In the genomic region with DNA sequence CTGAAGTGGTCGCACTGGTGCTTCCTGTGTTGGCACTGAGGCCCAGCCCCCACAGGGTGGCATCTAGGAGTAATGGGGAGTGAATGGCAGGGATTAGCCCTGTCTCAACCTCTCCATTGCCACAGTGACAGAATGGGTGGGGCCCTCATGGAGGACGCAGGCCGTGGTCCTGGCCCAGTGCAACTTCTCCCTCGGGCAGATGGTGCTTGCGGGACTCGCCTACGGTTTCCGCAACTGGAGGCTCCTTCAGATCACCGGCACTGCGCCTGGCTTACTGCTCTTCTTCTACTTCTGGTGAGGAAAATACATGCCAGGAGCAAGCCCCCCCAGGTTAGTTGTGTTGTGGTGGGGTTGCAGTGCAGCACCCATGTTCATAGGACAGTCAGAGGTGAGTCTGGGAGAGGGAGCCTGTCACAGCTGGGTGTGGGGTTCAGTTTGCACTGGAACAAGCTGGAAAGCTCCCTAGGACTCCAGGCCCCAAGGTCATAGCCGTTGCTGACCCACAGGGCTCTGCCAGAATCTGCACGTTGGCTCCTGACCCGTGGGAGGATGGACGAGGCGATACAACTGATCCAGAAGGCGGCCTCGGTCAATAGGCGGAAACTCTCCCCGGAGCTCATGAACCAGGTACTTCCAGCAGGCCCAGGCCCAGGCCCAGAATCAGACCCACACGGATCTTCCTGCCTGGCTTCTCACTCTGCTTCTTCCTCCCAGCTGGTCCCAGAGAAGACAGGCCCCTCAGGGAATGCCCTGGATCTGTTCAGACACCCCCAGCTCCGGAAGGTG, we compare ENCODE assay signal across 23 cellular contexts. TPM values are rescaled to one million over a fixed set of nuclear protein-coding genes. Genes with fewer than 3 reads are reported as not detected.
A peak's percentile ranks its signal among the peaks of the same experiment; 100 is the strongest.
DNase-seq lines count a peak whose midpoint lies in the region; ATAC-seq, FAIRE-seq and TF ChIP-seq lines count a peak whose summit lies in the region.
"Had no signal": no experiment of that assay in that cellular context is flagged by ENCODE, and none has a peak within 500 bp of the region (broad histone marks: within the 10 kb centered on the region; RNA-seq: fewer than 3 reads in every experiment).

No MANE protein-coding gene starts in this region.

- H3K79me2 ChIP-seq in K562 (ENCODE audit: control insufficient read depth, insufficient read depth, low read length), result no peaks in the 10 kb centered on the region

- no peak overlapping the region for H3K4me2 ChIP-seq in K562 (ENCODE audit: insufficient read depth, low read length)
- H3K4me2 ChIP-seq: GM23338 had no signal

- H3K9me1 ChIP-seq in K562 (ENCODE audit: control insufficient read depth, insufficient read depth, low read length), result peaks cover 3% of the 10 kb centered on the region

- intact Hi-C loops in K562 (cut with micrococcal nuclease), result no loop called here
- intact Hi-C loops in testis (cut with DNase I; ENCODE audit: low total_unique reads), result no loop called here

- FAIRE-seq in K562 (lab: Jason Lieb, UNC), result no peak
- FAIRE-seq: A204.1, GM19239, H54 had no signal

- H3K27ac ChIP-seq in K562 (ENCODE audit: extremely low read depth, low read depth, low read length) (no peak overlapping the region), testis (no peak overlapping the region)
- H3K27ac ChIP-seq: HL-60 had no signal

- H3K9me3 Mint-ChIP-seq in neural crest cell, result no peaks in the 10 kb centered on the region
- H3K9me3 Mint-ChIP-seq: CD14-positive monocyte, GM23338, HFFc6 had no signal

- peaks cover 2% of the 10 kb centered on the region for H3K36me3 Mint-ChIP-seq in neural crest cell (ENCODE audit: low read depth)
- H3K36me3 Mint-ChIP-seq: CD14-positive monocyte had no signal

- H3K4me3 ChIP-seq in K562 (no peak overlapping the region), testis (no peak overlapping the region)
- H3K4me3 ChIP-seq: GM23338 had no signal

- H3K4me1 ChIP-seq in K562 (replicated peaks in 1 of 2; ENCODE audit: control insufficient read depth in 2 of 2, insufficient read depth in 2 of 2, low read length in 2 of 2) (peaks cover 0 to 14% of the 10 kb centered on the region in 2 experiments; a peak in 2 of 5 replicates), testis (peaks cover 4% of the 10 kb centered on the region)

- H3K27ac Mint-ChIP-seq in neural crest cell (ENCODE audit: unreplicated experiment), result peak overlapping the region; percentile 78
- H3K27ac Mint-ChIP-seq: CD4-positive, alpha-beta memory T cell; GM23338; HFFc6 had no signal

- in situ Hi-C loops in GM13976 (cut with MboI; ENCODE audit: low sequenced_read_pairs, unreplicated experiment), result no loop called here
- in situ Hi-C loops in K562 (cut with MboI), result no loop called here
- in situ Hi-C loops in KBM-7 (cut with MboI; ENCODE audit: low pct_unique_long_range_greater_than_20kb, low sequenced_read_pairs), result no loop called here

- no peaks in the 10 kb centered on the region for H4K20me1 ChIP-seq in K562 (replicated peaks; ENCODE audit: control insufficient read depth, insufficient read depth, low read length)

- CTCF ChIA-PET in K562 (lab: Yijun Ruan, JAX; ENCODE audit: low intra/inter-chr PET ratio), result no interaction called here

- TF ChIP-seq RAD21 in K562 (CRISPR knock-in tag; conservative IDR thresholded peaks at IDR 0.05 in 1 of 2, IDR thresholded peaks at IDR 0.05 in 1 of 2), result no peak

- no peak for TF ChIP-seq EP300 in K562 (IDR thresholded peaks at IDR 0.05; ENCODE audit: low read length)

- H3K9me3 ChIP-seq in K562 (replicated peaks; ENCODE audit: control insufficient read depth, insufficient read depth, low read depth, low read length) (no peaks in the 10 kb centered on the region), testis (no peaks in the 10 kb centered on the region)

- no TSS peak for BruUV-seq in K562 (replicated peaks; lab: Mats Ljungman, UMichigan)

- no peaks in the 10 kb centered on the region for H3K36me3 ChIP-seq in K562 (ENCODE audit: control insufficient read depth, insufficient read depth, low read length)
- no peaks in the 10 kb centered on the region for H3K36me3 ChIP-seq in testis (ENCODE audit: low read depth, missing control alignments)

- peak overlapping the region; percentile 69 for H2AFZ ChIP-seq in K562 (ENCODE audit: low read depth, low read length)
- H2AFZ ChIP-seq: GM23338 had no signal

- H3K4me3 Mint-ChIP-seq in neural crest cell, result no peak overlapping the region
- H3K4me3 Mint-ChIP-seq: CD14-positive monocyte; CD4-positive, alpha-beta memory T cell; GM23338; HFFc6 had no signal

- H3K27me3 ChIP-seq in K562 (ENCODE audit: control insufficient read depth in 2 of 2, insufficient read depth in 2 of 2, low read length in 2 of 2) (no peaks in the 10 kb centered on the region; a peak in 3 of 5 replicates), testis (no peaks in the 10 kb centered on the region)

- no peak for TF ChIP-seq POLR2A in K562 (conservative IDR thresholded peaks at IDR 0.05)
- TF ChIP-seq POLR2A in testis (IDR thresholded peaks at IDR 0.05), result no peak

- DNase-seq in GM13976 (ENCODE audit: low spot score), result peak; percentile 6
- DNase-seq in K562 (ENCODE audit: extremely low read depth in 1 of 4, low spot score in 3 of 4), result peak in 3 of 4 experiments; percentile 30 to 40 (median 33)
- no peak for DNase-seq in neural crest cell (ENCODE audit: low read depth, low spot score)
- DNase-seq in testis, result peak; percentile 81
- DNase-seq in stimulated activated CD4-positive, alpha-beta T cell treated with anti-CD3 and anti-CD28 coated beads, Interleukin-2, amount 100 ng/mL, for 24 hours, result no peak
- no peak for DNase-seq in KBM-7
- DNase-seq: ACHN; CD4-positive, alpha-beta memory T cell; DMS153; DMS79; GF-D8; HFFc6; IMR-90; KG1 had no signal

- H3K27me3 Mint-ChIP-seq in neural crest cell (ENCODE audit: low read depth), result no peaks in the 10 kb centered on the region
- H3K27me3 Mint-ChIP-seq: CD4-positive, alpha-beta memory T cell had no signal

- WGBS in K562 (ENCODE audit: insufficient coverage, low coverage, missing lambda C conversion rate), result 49% methylated on average over 21 of the region's 21 CpGs
- 77 to 84% methylated on average over 16 to 20 of the region's 21 CpGs for WGBS in testis, 2 donors

- no peak for TF ChIP-seq CTCF in GM13976 (IDR thresholded peaks at IDR 0.05; ENCODE audit: borderline replicate concordance, control extremely low read depth, extremely low read depth, insufficient read depth, missing control alignments)
- TF ChIP-seq CTCF in K562 (IDR thresholded peaks at IDR 0.05 in 2 of 3, conservative IDR thresholded peaks at IDR 0.05 in 1 of 3; ENCODE audit: insufficient read depth in 2 of 3, low read depth in 1 of 3, low read length in 3 of 3), result no peak
- no peak for TF ChIP-seq CTCF in neural crest cell (conservative IDR thresholded peaks at IDR 0.05)
- no peak for TF ChIP-seq CTCF in testis (IDR thresholded peaks at IDR 0.05)

- ATAC-seq in K562, result no peak; the same call in 2 of the 3 replicates
- ATAC-seq in GM21717 (IDR thresholded peaks at IDR 0.05; ENCODE audit: unreplicated experiment), result no peak
- ATAC-seq: GM23338, HCT116 had no signal

- POLR2A ChIA-PET in K562 (lab: Yijun Ruan, JAX), result interaction anchor here (0.5 to 0.9 kb wide), 5 partner anchors 9 to 366 kb away, joined by 3 to 5 read pairs (median 3); no protein-coding TSS in a partner anchor

- peaks cover 5% of the 10 kb centered on the region for H3K4me1 Mint-ChIP-seq in neural crest cell
- H3K4me1 Mint-ChIP-seq: CD14-positive monocyte; CD4-positive, alpha-beta memory T cell; GM23338 had no signal

- peak overlapping the region in 1 of 2 experiments; percentile 47; a peak in 2 of 4 replicates for H3K9ac ChIP-seq in K562 (ENCODE audit: insufficient read depth in 1 of 2, low read depth in 2 of 2, low read length in 2 of 2)

RNA-seq across cellular contexts. Expression of a gene that starts 7.0 kb away (rescaled TPM):
- not detected in 2 replicates for total RNA-seq in K562 (2011; cell fraction: chromatin; rRNA removed; ENCODE audit: low replicate concordance)
- total RNA-seq in K562 (2011; cell fraction: nucleolus; rRNA removed), result not detected in 2 replicates
- total RNA-seq in K562 (2011; cell fraction: nucleoplasm; rRNA removed), result not detected in 2 replicates
- total RNA-seq in K562 (2014; rRNA removed), result not detected in 2 replicates
- not detected in 2 replicates for total RNA-seq in K562 (2014; rRNA removed; fragmentation: Illumina TruSeq; extraction: Trizol)
- total RNA-seq in K562 (2015; rRNA removed; fragmentation: Illumina TruSeq; extraction: Trizol), result 0.07 TPM in 1 of 2 replicates, not detected in the other
- total RNA-seq in K562 (2021), result not detected in 2 replicates
- 0.04 TPM in 1 of 2 replicates, not detected in the other for polyA plus RNA-seq in K562 (2011; rRNA removed)
- polyA plus RNA-seq in K562 (2011; cell fraction: cytosol; rRNA removed), result not detected in 2 replicates
- polyA plus RNA-seq in K562 (2011; cell fraction: nucleus; rRNA removed), result 0.10 and 0.21 TPM in 2 replicates
- 0.08 and 0.10 TPM in 2 replicates for polyA plus RNA-seq in K562 (2012)
- polyA plus RNA-seq in K562 (2014; fragmentation: Illumina TruSeq; extraction: Trizol), result not detected in 2 replicates
- polyA plus RNA-seq in K562 (2014; fragmentation: Nextera tagmentation; extraction: Ambion mirVana), result under 1 TPM in 1 of 2 experiments, not detected in 1; 0.03 TPM
- polyA plus RNA-seq in K562 (2014; rRNA removed), result 0.07 TPM in 1 of 2 replicates, not detected in the other
- polyA minus RNA-seq in K562 (2011; rRNA and poly(A)+ RNA removed), result 0.45 TPM in 1 of 2 replicates, not detected in the other
- not detected in 2 replicates for polyA minus RNA-seq in K562 (2011; cell fraction: cytosol; rRNA and poly(A)+ RNA removed)
- polyA minus RNA-seq in K562 (2011; cell fraction: nucleus; rRNA and poly(A)+ RNA removed), result not detected in 2 replicates
- not detected in 2 replicates for total RNA-seq in neural crest cell
- total RNA-seq in testis, result 1 to 10 TPM; 2.7 to 9.4 TPM
- 11.9 TPM for polyA plus RNA-seq in testis (ENCODE audit: insufficient read depth, low read depth, low replicate concordance)
- total RNA-seq: CD4-positive, alpha-beta memory T cell; GM23338; HT1080 had no signal
- polyA plus RNA-seq: CD14-positive monocyte, GM23338 had no signal

RNA-seq across cellular contexts. Expression of a gene that starts 9.4 kb away (rescaled TPM):
- total RNA-seq in K562 (2011; cell fraction: chromatin; rRNA removed; ENCODE audit: low replicate concordance), result 0.79 and 2.3 TPM in 2 replicates
- total RNA-seq in K562 (2011; cell fraction: nucleolus; rRNA removed), result 0.92 and 1.8 TPM in 2 replicates
- total RNA-seq in K562 (2011; cell fraction: nucleoplasm; rRNA removed), result 0.88 and 1.6 TPM in 2 replicates
- total RNA-seq in K562 (2014; rRNA removed), result not detected in 2 replicates
- 0.13 and 0.18 TPM in 2 replicates for total RNA-seq in K562 (2014; rRNA removed; fragmentation: Illumina TruSeq; extraction: Trizol)
- total RNA-seq in K562 (2015; rRNA removed; fragmentation: Illumina TruSeq; extraction: Trizol), result 0.30 and 0.36 TPM in 2 replicates
- total RNA-seq in K562 (2021), result 0.29 and 0.49 TPM in 2 replicates
- 0.15 and 0.19 TPM in 2 replicates for polyA plus RNA-seq in K562 (2011; rRNA removed)
- polyA plus RNA-seq in K562 (2011; cell fraction: cytosol; rRNA removed), result 0.07 and 0.19 TPM in 2 replicates
- polyA plus RNA-seq in K562 (2011; cell fraction: nucleus; rRNA removed), result 1.2 and 1.3 TPM in 2 replicates
- polyA plus RNA-seq in K562 (2012), result 0.25 and 0.28 TPM in 2 replicates
- polyA plus RNA-seq in K562 (2014; fragmentation: Illumina TruSeq; extraction: Trizol), result 0.07 and 0.15 TPM in 2 replicates
- not detected for polyA plus RNA-seq in K562 (2014; fragmentation: Nextera tagmentation; extraction: Ambion mirVana)
- 0.09 TPM in 1 of 2 replicates, not detected in the other for polyA plus RNA-seq in K562 (2014; rRNA removed)
- polyA minus RNA-seq in K562 (2011; rRNA and poly(A)+ RNA removed), result 0.27 and 0.46 TPM in 2 replicates
- polyA minus RNA-seq in K562 (2011; cell fraction: cytosol; rRNA and poly(A)+ RNA removed), result not detected in 2 replicates
- polyA minus RNA-seq in K562 (2011; cell fraction: nucleus; rRNA and poly(A)+ RNA removed), result 0.56 and 0.81 TPM in 2 replicates
- 0.19 and 0.41 TPM in 2 replicates for total RNA-seq in neural crest cell
- total RNA-seq in testis, result 1 to 10 TPM; 1.5 to 2.6 TPM
- polyA plus RNA-seq in testis (ENCODE audit: insufficient read depth, low read depth, low replicate concordance), result 1.1 TPM
- total RNA-seq: HT1080 had no signal
- polyA plus RNA-seq: CD14-positive monocyte had no signal

Comparison
In these comparisons a context has a peak if more than half of its experiments do, and no peak if none do; other contexts are left out.
1. DNase-seq: peak in GM13976 (single experiment), K562 (3 of 4) and testis (single experiment); none in neural crest cell (single experiment), stimulated activated CD4-positive, alpha-beta T cell treated with anti-CD3 and anti-CD28 coated beads, Interleukin-2, amount 100 ng/mL, for 24 hours (0 of 2) and KBM-7 (single experiment).